Comparison of ENCODE assay signal across 9 cellular contexts in the genomic region with DNA sequence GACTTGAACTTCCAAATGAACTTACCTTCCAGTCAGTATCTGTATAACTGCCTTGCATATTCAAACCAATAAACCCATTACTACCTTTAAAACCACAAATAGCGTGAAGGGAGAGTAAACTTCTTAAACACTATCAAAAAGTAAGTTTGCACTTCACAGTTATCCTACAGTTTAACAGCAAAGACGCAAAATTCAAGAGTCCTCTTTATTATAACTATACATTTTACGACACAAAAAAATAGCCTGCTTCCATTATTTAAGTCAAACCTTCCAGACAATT. TPM values are rescaled to one million over a fixed set of nuclear protein-coding genes. Genes with fewer than 3 reads are reported as not detected.
DNase-seq lines count a peak whose midpoint lies in the region; ATAC-seq and TF ChIP-seq lines count a peak whose summit lies in the region.
"Had no signal": no experiment of that assay in that cellular context is flagged by ENCODE, and none has a peak within 500 bp of the region (broad histone marks: within the 10 kb centered on the region; RNA-seq: fewer than 3 reads in every experiment).

No MANE protein-coding gene starts in this region.

- CTCF ChIA-PET in Caco-2 (lab: Charles Lee), result no interaction called here

- no peak overlapping the region for H2AFZ ChIP-seq in Karpas-422 (ENCODE audit: low read length)

- H3K36me3 ChIP-seq in Caco-2 (ENCODE audit: control insufficient read depth, insufficient read depth, low read length) (no peaks in the 10 kb centered on the region), Karpas-422 (ENCODE audit: insufficient read depth, low read length) (peaks cover 4% of the 10 kb centered on the region)

- peaks cover 23% of the 10 kb centered on the region for H3K36me3 Mint-ChIP-seq in Caco-2 (ENCODE audit: insufficient read depth, unreplicated experiment)
- H3K36me3 Mint-ChIP-seq in natural killer cell treated with Interleukin-12 subunit alpha and Interleukin-12 subunit beta and Interleukin-15 and Interleukin-18, amount 100 ng/mL, for 72 hours, result no peaks in the 10 kb centered on the region

- peak overlapping the region; percentile 96 for H3K9ac ChIP-seq in Karpas-422 (ENCODE audit: low read length)

- no peaks in the 10 kb centered on the region for H3K27me3 ChIP-seq in Caco-2 (replicated peaks; ENCODE audit: control insufficient read depth, insufficient read depth, low read length)
- no peaks in the 10 kb centered on the region for H3K27me3 ChIP-seq in Karpas-422 (ENCODE audit: low read length)

- peak overlapping the region; percentile 87 for H3K27ac ChIP-seq in Karpas-422 (ENCODE audit: low read length)

- no peaks in the 10 kb centered on the region for H3K9me3 ChIP-seq in Caco-2
- no peaks in the 10 kb centered on the region for H3K9me3 ChIP-seq in Karpas-422 (ENCODE audit: low read length)

- H3K27me3 Mint-ChIP-seq in Caco-2 (ENCODE audit: insufficient read depth, unreplicated experiment), result no peaks in the 10 kb centered on the region
- H3K27me3 Mint-ChIP-seq in natural killer cell treated with Interleukin-12 subunit alpha and Interleukin-12 subunit beta and Interleukin-15 and Interleukin-18, amount 100 ng/mL, for 72 hours, result no peaks in the 10 kb centered on the region

- no peaks in the 10 kb centered on the region for H3K9me2 ChIP-seq in Karpas-422 (replicated peaks; ENCODE audit: insufficient read depth, low read length)

- H3K4me3 ChIP-seq in Caco-2 (ENCODE audit: low read depth, low read length), result peak overlapping the region; percentile 94
- peak overlapping the region; percentile 74 for H3K4me3 ChIP-seq in Karpas-422 (ENCODE audit: low read length)
- peak overlapping the region; percentile 12 to 90 for H3K4me3 ChIP-seq in cardiac fibroblast (replicated peaks in 1 of 2; ENCODE audit: low read depth in 2 of 2, low read length in 2 of 2)

- POLR2A ChIA-PET in Caco-2 (lab: Charles Lee), result no interaction called here

- peak overlapping the region; percentile 93 for H3K4me2 ChIP-seq in Karpas-422 (ENCODE audit: low read depth, low read length, poor library complexity, severe bottlenecking)

- no peaks in the 10 kb centered on the region for H4K20me1 ChIP-seq in Karpas-422 (ENCODE audit: insufficient read depth, low read depth, low read length)

- TF ChIP-seq CTCF in Caco-2 (IDR thresholded peaks at IDR 0.05; ENCODE audit: insufficient read depth in 1 of 2, low read depth in 1 of 2, low read length in 1 of 2, severe bottlenecking in 1 of 2, unreplicated experiment in 1 of 2) (no peak), cardiac fibroblast (IDR thresholded peaks at IDR 0.05; ENCODE audit: low read depth, low read length) (no peak)

- peak overlapping the region; percentile 67 for H3K27ac Mint-ChIP-seq in Caco-2 (ENCODE audit: unreplicated experiment)
- peak overlapping the region; percentile 82 to 94 for H3K27ac Mint-ChIP-seq in natural killer cell treated with Interleukin-12 subunit alpha and Interleukin-12 subunit beta and Interleukin-15 and Interleukin-18, amount 100 ng/mL, for 72 hours

- ATAC-seq in natural killer cell treated with Interleukin-12 subunit alpha and Interleukin-12 subunit beta and Interleukin-15 and Interleukin-18, amount 100 ng/mL, for 72 hours, result no peak
- no peak for ATAC-seq in GM19023 (IDR thresholded peaks at IDR 0.05; ENCODE audit: unreplicated experiment)
- ATAC-seq: left cardiac atrium had no signal

- DNase-seq in Caco-2 (no peak), Karpas-422 (peak; percentile 69), cardiac fibroblast (ENCODE audit: low read depth in 2 of 2) (no peak), DMS153 (lab: John Stamatoyannopoulos, UW) (no peak), middle frontal gyrus (ENCODE audit: extremely low spot score, low spot score) (no peak), GDM1 (lab: John Stamatoyannopoulos, UW) (no peak)
- no peak for DNase-seq in natural killer cell treated with Interleukin-12 subunit alpha and Interleukin-12 subunit beta and Interleukin-15 and Interleukin-18, amount 100 ng/mL, for 72 hours (ENCODE audit: low spot score)
- DNase-seq: left cardiac atrium had no signal

- H3K4me1 ChIP-seq in Caco-2 (peaks cover 27% of the 10 kb centered on the region), Karpas-422 (ENCODE audit: low read length) (peaks cover 40% of the 10 kb centered on the region)

- no TSS peak for BruUV-seq in Caco-2 (replicated peaks; lab: Mats Ljungman, UMichigan)

- peak overlapping the region; percentile 88 for H3K4me3 Mint-ChIP-seq in Caco-2 (ENCODE audit: unreplicated experiment)
- peak overlapping the region; percentile 88 for H3K4me3 Mint-ChIP-seq in natural killer cell treated with Interleukin-12 subunit alpha and Interleukin-12 subunit beta and Interleukin-15 and Interleukin-18, amount 100 ng/mL, for 72 hours

- peaks cover 63% of the 10 kb centered on the region for H3K79me2 ChIP-seq in Karpas-422 (ENCODE audit: low read length)

- intact Hi-C loops in Caco-2 (cut with micrococcal nuclease; ENCODE audit: unreplicated experiment), result loop anchor here (5.0 to 10.0 kb wide), 2 partner anchors 99 to 893 kb away; a partner anchor contains a TSS

- H3K4me1 Mint-ChIP-seq in Caco-2 (ENCODE audit: low read depth, unreplicated experiment), result peaks cover 20% of the 10 kb centered on the region
- H3K4me1 Mint-ChIP-seq in natural killer cell treated with Interleukin-12 subunit alpha and Interleukin-12 subunit beta and Interleukin-15 and Interleukin-18, amount 100 ng/mL, for 72 hours (ENCODE audit: low read depth in 2 of 2), result peaks cover 31 to 35% of the 10 kb centered on the region in 2 donors

- no peaks in the 10 kb centered on the region for H3K9me3 Mint-ChIP-seq in Caco-2 (ENCODE audit: unreplicated experiment)
- H3K9me3 Mint-ChIP-seq in natural killer cell treated with Interleukin-12 subunit alpha and Interleukin-12 subunit beta and Interleukin-15 and Interleukin-18, amount 100 ng/mL, for 72 hours, result no peaks in the 10 kb centered on the region

RNA-seq across cellular contexts. Expression of a gene that starts 1.8 kb away (rescaled TPM):
- total RNA-seq in Caco-2 (2022), result 172 and 190 TPM in 2 replicates
- total RNA-seq in Karpas-422 (2014; rRNA removed; shearing (Covaris generic); ENCODE audit: low replicate concordance), result 44.2 and 114 TPM in 2 replicates
- total RNA-seq in natural killer cell treated with Interleukin-12 subunit alpha and Interleukin-12 subunit beta and Interleukin-15 and Interleukin-18, amount 100 ng/mL, for 72 hours, result 100 to 1,000 TPM; 123 to 143 TPM

RNA-seq across cellular contexts. Expression of a gene that starts 48.3 kb away (rescaled TPM):
- 122 and 134 TPM in 2 replicates for total RNA-seq in Caco-2 (2022)
- 18.4 and 47.3 TPM in 2 replicates for total RNA-seq in Karpas-422 (2014; rRNA removed; shearing (Covaris generic); ENCODE audit: low replicate concordance)
- total RNA-seq in natural killer cell treated with Interleukin-12 subunit alpha and Interleukin-12 subunit beta and Interleukin-15 and Interleukin-18, amount 100 ng/mL, for 72 hours, result 10 to 100 TPM; 15.6 to 19.6 TPM
